Comparison of ENCODE assay signal across 19 cellular contexts in the genomic region with DNA sequence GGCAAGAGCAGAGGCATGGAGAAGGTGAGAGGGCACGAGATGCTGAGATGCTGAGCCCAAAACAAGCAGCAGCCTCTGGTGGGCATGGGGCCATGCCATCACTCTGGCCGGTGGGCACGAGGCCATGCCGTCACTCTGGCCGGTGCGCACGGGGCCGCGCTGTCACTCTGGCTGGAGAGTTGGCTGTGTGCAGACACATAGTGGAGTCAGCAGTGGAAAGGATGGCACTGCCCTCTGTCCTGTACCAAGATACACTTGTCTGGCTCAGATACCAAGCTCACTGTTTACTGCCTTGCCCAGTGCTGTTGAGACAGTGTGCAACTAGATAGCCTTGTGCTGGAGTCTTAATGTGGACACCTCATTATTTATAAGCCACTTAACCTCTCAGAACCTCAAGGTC.
"Had no signal": no experiment of that assay in that cellular context is flagged by ENCODE, and none has a peak within 500 bp of the region (broad histone marks: within the 10 kb centered on the region; RNA-seq: fewer than 3 reads in every experiment).

No MANE protein-coding gene starts in this region.

- H3K9me3 Mint-ChIP-seq: activated CD4-positive, alpha-beta T cell treated with anti-CD3 and anti-CD28 coated beads, Interleukin-2, amount 10 ng/mL, durations not matched to agents 24 days and 14 days; activated naive CD4-positive, alpha-beta T cell treated with anti-CD3 and anti-CD28 coated beads, Interleukin-2, amount 10 ng/mL, durations not matched to agents 7 days and 5 days; dendritic cell treated with granulocyte-macrophage colony-stimulating factor and Interleukin-4, amounts not matched to agents 40 ng/mL and 50 ng/mL, for 4 days; effector memory CD8-positive, alpha-beta T cell; T-helper 2 cell treated with Interferon-gamma antibody and Interleukin-4, amounts not matched to agents 5 μg/mL and 100 μg/mL, for 36 hours had no signal

- H3K27me3 Mint-ChIP-seq: activated CD4-positive, alpha-beta T cell treated with anti-CD3 and anti-CD28 coated beads, Interleukin-2, amount 10 ng/mL, durations not matched to agents 24 days and 14 days; activated naive CD4-positive, alpha-beta T cell treated with anti-CD3 and anti-CD28 coated beads, Interleukin-2, amount 10 ng/mL, durations not matched to agents 7 days and 5 days; dendritic cell treated with granulocyte-macrophage colony-stimulating factor and Interleukin-4, amounts not matched to agents 40 ng/mL and 50 ng/mL, for 4 days; effector memory CD8-positive, alpha-beta T cell had no signal

- DNase-seq: activated CD4-positive, alpha-beta T cell treated with anti-CD3 and anti-CD28 coated beads, Interleukin-2, amount 10 ng/mL, durations not matched to agents 24 days and 14 days; activated CD4-positive, CD25-positive, alpha-beta regulatory T cell; activated naive CD4-positive, alpha-beta T cell treated with anti-CD3 and anti-CD28 coated beads, Interleukin-2, amount 10 ng/mL, durations not matched to agents 7 days and 5 days; activated T-cell treated with anti-CD3 and anti-CD28 coated beads for 4 hours; cerebellar nuclear complex; effector memory CD8-positive, alpha-beta T cell; hypothalamus; kidney glomerular epithelial cell; mesendoderm; sigmoid colon; stimulated activated CD4-positive, alpha-beta T cell treated with anti-CD3 and anti-CD28 coated beads, Interleukin-2, amount 100 ng/mL, for 24 hours; substantia nigra; SW 1271; transverse colon had no signal

- H3K27ac Mint-ChIP-seq: activated CD4-positive, alpha-beta T cell treated with anti-CD3 and anti-CD28 coated beads, Interleukin-2, amount 10 ng/mL, durations not matched to agents 24 days and 14 days; activated naive CD4-positive, alpha-beta T cell treated with anti-CD3 and anti-CD28 coated beads, Interleukin-2, amount 10 ng/mL, durations not matched to agents 7 days and 5 days; dendritic cell treated with granulocyte-macrophage colony-stimulating factor and Interleukin-4, amounts not matched to agents 40 ng/mL and 50 ng/mL, for 4 days; T-helper 2 cell treated with Interferon-gamma antibody and Interleukin-4, amounts not matched to agents 5 μg/mL and 100 μg/mL, for 36 hours had no signal

- H3K9me3 ChIP-seq: ascending aorta, breast epithelium, ovary, sigmoid colon, transverse colon had no signal

- H3K27ac ChIP-seq: ascending aorta, ovary, transverse colon had no signal

- H3K4me3 Mint-ChIP-seq: activated CD4-positive, alpha-beta T cell treated with anti-CD3 and anti-CD28 coated beads, Interleukin-2, amount 10 ng/mL, durations not matched to agents 24 days and 14 days; activated naive CD4-positive, alpha-beta T cell treated with anti-CD3 and anti-CD28 coated beads, Interleukin-2, amount 10 ng/mL, durations not matched to agents 7 days and 5 days; dendritic cell treated with granulocyte-macrophage colony-stimulating factor and Interleukin-4, amounts not matched to agents 40 ng/mL and 50 ng/mL, for 4 days; effector memory CD8-positive, alpha-beta T cell; T-helper 2 cell treated with Interferon-gamma antibody and Interleukin-4, amounts not matched to agents 5 μg/mL and 100 μg/mL, for 36 hours had no signal

- H3K27me3 ChIP-seq: ascending aorta, breast epithelium, ovary, sigmoid colon, transverse colon had no signal

- H3K4me3 ChIP-seq: ascending aorta, breast epithelium, ovary, sigmoid colon, transverse colon had no signal

- H3K4me1 ChIP-seq: breast epithelium, sigmoid colon, transverse colon had no signal

- H3K36me3 ChIP-seq: breast epithelium, ovary had no signal
